ENCODE assay signal across 13 cellular contexts in the genomic region with DNA sequence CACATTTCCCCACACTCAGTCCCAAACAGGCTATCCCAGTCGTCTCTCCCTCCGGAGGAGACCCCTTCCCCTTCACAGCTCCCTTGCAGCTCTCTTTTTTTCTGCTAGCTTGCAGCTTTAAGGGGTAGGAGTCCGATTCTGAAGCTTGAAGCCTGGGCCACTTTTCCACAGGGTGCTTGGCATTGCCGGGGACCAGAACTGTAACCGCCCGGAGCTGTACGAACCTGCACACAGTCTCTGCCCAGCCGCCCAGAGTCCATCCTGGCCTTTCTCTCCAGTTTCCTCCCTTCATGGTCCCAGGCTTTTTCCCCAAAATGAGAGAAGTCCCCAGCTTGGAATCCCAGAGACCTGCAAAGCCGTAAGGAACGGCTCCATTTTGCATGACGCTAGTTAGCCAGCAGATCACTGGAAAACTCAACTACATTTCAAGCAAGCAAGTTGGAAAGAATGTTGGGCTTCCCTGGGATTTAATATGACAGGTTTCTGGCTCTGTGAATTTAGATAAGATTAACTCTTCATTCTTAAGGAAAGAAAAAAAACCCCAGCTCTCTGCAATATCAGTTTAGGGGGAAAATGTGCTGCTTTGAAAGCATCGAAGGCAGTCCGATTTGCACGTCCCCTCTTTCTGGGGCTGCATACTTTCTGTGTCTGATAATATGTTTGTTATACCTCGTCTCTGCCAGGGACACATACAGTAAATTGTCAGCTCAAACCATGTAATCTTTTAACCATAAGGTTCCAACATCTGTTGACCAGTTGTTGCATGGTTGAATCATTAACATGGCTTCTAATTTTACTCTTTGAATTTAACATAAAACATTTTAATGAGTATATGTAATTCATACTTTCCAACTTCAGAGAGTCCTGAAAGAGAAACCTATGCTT.
A peak's percentile ranks its signal among the peaks of the same experiment; 100 is the strongest.
DNase-seq lines count a peak whose midpoint lies in the region; ATAC-seq and TF ChIP-seq lines count a peak whose summit lies in the region.
"Had no signal": no experiment of that assay in that cellular context is flagged by ENCODE, and none has a peak within 500 bp of the region (broad histone marks: within the 10 kb centered on the region; RNA-seq: fewer than 3 reads in every experiment).

No MANE protein-coding gene starts in this region.

- in situ Hi-C loops in astrocyte of the spinal cord (cut with HindIII; ENCODE audit: low sequenced_read_pairs) = no loop called here
- in situ Hi-C loops in gastrocnemius medialis (cut with MboI; ENCODE audit: low sequenced_read_pairs in 4 of 4) = no loop called here

- H3K27me3 Mint-ChIP-seq in T-helper 17 cell = no peaks in the 10 kb centered on the region
- H3K27me3 Mint-ChIP-seq: naive B cell had no signal

- peak in 1 of 2 donors; percentile 1 for TF ChIP-seq POLR2A in heart left ventricle (IDR thresholded peaks at IDR 0.05)
- TF ChIP-seq POLR2A in gastrocnemius medialis (IDR thresholded peaks at IDR 0.05) = no peak

- H3K27ac ChIP-seq in heart left ventricle (peak overlapping the region; percentile 51 to 92 (median 77)), gastrocnemius medialis (peak overlapping the region; percentile 19 to 64 (median 48))

- no peaks in the 10 kb centered on the region for H3K27me3 ChIP-seq in heart left ventricle
- H3K27me3 ChIP-seq in gastrocnemius medialis = no peaks in the 10 kb centered on the region

- H3K4me3 Mint-ChIP-seq in T-helper 17 cell = no peak overlapping the region
- H3K4me3 Mint-ChIP-seq: CD14-positive monocyte, naive B cell had no signal

- H3K4me1 ChIP-seq in heart left ventricle (peaks cover 0 to 45% (median 18%) of the 10 kb centered on the region in 12 donors), gastrocnemius medialis (peaks cover 15 to 31% of the 10 kb centered on the region in 2 donors)

- H3K36me3 ChIP-seq in heart left ventricle = no peaks in the 10 kb centered on the region
- H3K36me3 ChIP-seq in gastrocnemius medialis = no peaks in the 10 kb centered on the region

- peaks cover 3% of the 10 kb centered on the region for H3K4me1 Mint-ChIP-seq in T-helper 17 cell

- WGBS in heart left ventricle, 4 donors = 73 to 78% (median 74%) methylated on average over 14 to 15 of the region's 15 CpGs

- no peak overlapping the region for H3K4me3 ChIP-seq in astrocyte of the spinal cord (ENCODE audit: low read depth, low read length)
- H3K4me3 ChIP-seq in heart left ventricle = peak overlapping the region in 9 of 12 donors; percentile 2 to 53 (median 34)
- peak overlapping the region; percentile 35 to 57 (median 44) for H3K4me3 ChIP-seq in gastrocnemius medialis

- H3K9me3 ChIP-seq in heart left ventricle (no peaks in the 10 kb centered on the region), gastrocnemius medialis (no peaks in the 10 kb centered on the region), T-helper 17 cell (ENCODE audit: control insufficient read depth, low read length, poor library complexity, severe bottlenecking) (no peaks in the 10 kb centered on the region)

- TF ChIP-seq CTCF in astrocyte of the spinal cord (IDR thresholded peaks at IDR 0.05; ENCODE audit: low read depth, low read length) (no peak), heart left ventricle (IDR thresholded peaks at IDR 0.05) (no peak), gastrocnemius medialis (IDR thresholded peaks at IDR 0.05 in 4 of 5, conservative IDR thresholded peaks at IDR 0.05 in 1 of 5) (no peak)

- peak; percentile 77 for DNase-seq in EH (ENCODE audit: low read depth)
- peak; percentile 65 for DNase-seq in astrocyte of the spinal cord (ENCODE audit: low read depth, low spot score)
- no peak for DNase-seq in heart left ventricle
- DNase-seq in gastrocnemius medialis = no peak
- no peak for DNase-seq in NCI-H1436 (lab: John Stamatoyannopoulos, UW)
- DNase-seq in T-helper 17 cell = no peak
- DNase-seq in activated naive CD4-positive, alpha-beta T cell treated with Interleukin-2 at 50 U/mL for 16 hours = no peak
- DNase-seq: activated CD4-positive, alpha-beta T cell treated with anti-CD3 and anti-CD28 coated beads, Interleukin-2, amount 50 U/mL, for 1 hour; activated naive CD4-positive, alpha-beta T cell treated with anti-CD3 and anti-CD28 coated beads, Interleukin-2, amount 50 U/mL, for 16 hours; naive B cell; NCI-H524 treated with DMSO at 0.1 percent for 48 hours had no signal

- no peak overlapping the region for H3K27ac Mint-ChIP-seq in T-helper 17 cell
- H3K27ac Mint-ChIP-seq: CD14-positive monocyte had no signal

- peak in 3 of 4 donors; percentile 1 to 30 (median 11) for ATAC-seq in heart left ventricle
- no peak for ATAC-seq in gastrocnemius medialis
- no peak for ATAC-seq in HG02798 (IDR thresholded peaks at IDR 0.05; ENCODE audit: poor library complexity, unreplicated experiment)
- no peak for ATAC-seq in T-helper 17 cell

- intact Hi-C loops in heart left ventricle (cut with DNase I) = loop anchor here in 1 of 10 donors (5.0 kb wide), 1 partner anchor 73 kb away; no protein-coding TSS in a partner anchor
- intact Hi-C loops in gastrocnemius medialis (cut with DNase I; ENCODE audit: low total_unique reads) = no loop called here

- no peaks in the 10 kb centered on the region for H3K36me3 Mint-ChIP-seq in T-helper 17 cell (ENCODE audit: low read depth)
- H3K36me3 Mint-ChIP-seq: CD14-positive monocyte, naive B cell had no signal

Comparison
In these comparisons a context has a peak if more than half of its experiments do, and no peak if none do; other contexts are left out.
1. DNase-seq: peak in EH (single experiment) and astrocyte of the spinal cord (single experiment); none in heart left ventricle (0 of 5), gastrocnemius medialis (0 of 2), NCI-H1436 (single experiment), T-helper 17 cell (0 of 3) and activated naive CD4-positive, alpha-beta T cell treated with Interleukin-2 at 50 U/mL for 16 hours (single experiment).
2. ATAC-seq: peak in heart left ventricle (3 of 4); none in gastrocnemius medialis (0 of 2), HG02798 (single experiment) and T-helper 17 cell (single experiment).